ENCODE assay signal across 1 cellular context in the genomic region with DNA sequence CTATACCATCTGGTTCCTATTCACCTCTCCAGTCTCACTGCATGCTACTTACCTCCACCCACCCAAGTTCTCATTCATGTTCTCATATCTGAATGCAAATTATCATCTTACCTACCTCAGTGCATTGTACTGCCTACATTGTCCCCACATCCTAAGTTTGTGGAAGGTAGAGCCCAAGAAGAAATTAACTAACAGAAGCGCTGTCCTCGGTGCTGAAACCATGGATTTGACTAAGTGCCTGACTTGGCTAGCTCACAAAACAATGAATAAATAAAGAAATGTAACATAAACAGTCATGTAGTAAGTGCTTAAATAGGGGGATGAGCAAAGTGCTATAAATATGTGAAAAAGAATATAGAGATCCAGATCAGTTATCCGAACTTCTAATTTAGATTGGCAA.
A peak's percentile ranks its signal among the peaks of the same experiment; 100 is the strongest.
TF ChIP-seq lines count a peak whose summit lies in the region.

No MANE protein-coding gene starts in this region.

TF ChIP-seq in HepG2, 621 proteins besides CTCF, POLR2A, EP300 and RAD21 (continued from another document):
- TF ChIP-seq, protein P1, sequence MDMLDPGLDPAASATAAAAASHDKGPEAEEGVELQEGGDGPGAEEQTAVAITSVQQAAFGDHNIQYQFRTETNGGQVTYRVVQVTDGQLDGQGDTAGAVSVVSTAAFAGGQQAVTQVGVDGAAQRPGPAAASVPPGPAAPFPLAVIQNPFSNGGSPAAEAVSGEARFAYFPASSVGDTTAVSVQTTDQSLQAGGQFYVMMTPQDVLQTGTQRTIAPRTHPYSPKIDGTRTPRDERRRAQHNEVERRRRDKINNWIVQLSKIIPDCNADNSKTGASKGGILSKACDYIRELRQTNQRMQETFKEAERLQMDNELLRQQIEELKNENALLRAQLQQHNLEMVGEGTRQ (IDR thresholded peaks at IDR 0.05; ENCODE audit: low read depth, low read length) = no peak
- TF ChIP-seq, protein P1 (CRISPR knock-in tag; IDR thresholded peaks at IDR 0.05; ENCODE audit: borderline replicate concordance) = no peak
- peak; percentile 65; the same call in 1 of the 2 replicates for TF ChIP-seq MIXL1 (CRISPR knock-in tag; IDR thresholded peaks at IDR 0.05)
- no peak for TF ChIP-seq ZNF160 (CRISPR knock-in tag; IDR thresholded peaks at IDR 0.05)
- no peak for TF ChIP-seq CAMTA2 (CRISPR knock-in tag; IDR thresholded peaks at IDR 0.05; ENCODE audit: borderline replicate concordance)
- TF ChIP-seq KAT7 (CRISPR knock-in tag; IDR thresholded peaks at IDR 0.05; ENCODE audit: borderline replicate concordance) = no peak
- peak; percentile 97 for TF ChIP-seq MIER2 (CRISPR knock-in tag; IDR thresholded peaks at IDR 0.05)
- TF ChIP-seq, protein P2, sequence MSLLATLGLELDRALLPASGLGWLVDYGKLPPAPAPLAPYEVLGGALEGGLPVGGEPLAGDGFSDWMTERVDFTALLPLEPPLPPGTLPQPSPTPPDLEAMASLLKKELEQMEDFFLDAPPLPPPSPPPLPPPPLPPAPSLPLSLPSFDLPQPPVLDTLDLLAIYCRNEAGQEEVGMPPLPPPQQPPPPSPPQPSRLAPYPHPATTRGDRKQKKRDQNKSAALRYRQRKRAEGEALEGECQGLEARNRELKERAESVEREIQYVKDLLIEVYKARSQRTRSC (CRISPR knock-in tag; IDR thresholded peaks at IDR 0.05; ENCODE audit: low read depth) = no peak
- TF ChIP-seq CEBPG (CRISPR knock-in tag; IDR thresholded peaks at IDR 0.05) = no peak
- TF ChIP-seq HNRNPH1 (optimal IDR thresholded peaks at IDR 0.05; ENCODE audit: low read depth, low read length) = no peak
- peak; percentile 79; the same call in 1 of the 2 replicates for TF ChIP-seq WIZ (CRISPR knock-in tag; IDR thresholded peaks at IDR 0.05)
- 0 out of 2 replicates have a peak, but pooled peaks have one; percentile 33 for TF ChIP-seq ZSCAN12 (CRISPR knock-in tag; IDR thresholded peaks at IDR 0.05)
- TF ChIP-seq, protein P3, sequence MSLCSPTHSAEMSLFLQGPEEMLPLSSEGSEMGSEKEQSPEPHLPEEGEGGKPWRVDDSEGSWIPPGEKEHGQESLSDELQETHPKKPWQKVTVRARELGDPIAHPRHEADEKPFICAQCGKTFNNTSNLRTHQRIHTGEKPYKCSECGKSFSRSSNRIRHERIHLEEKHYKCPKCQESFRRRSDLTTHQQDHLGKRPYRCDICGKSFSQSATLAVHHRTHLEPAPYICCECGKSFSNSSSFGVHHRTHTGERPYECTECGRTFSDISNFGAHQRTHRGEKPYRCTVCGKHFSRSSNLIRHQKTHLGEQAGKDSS (CRISPR knock-in tag; IDR thresholded peaks at IDR 0.05; ENCODE audit: borderline replicate concordance, low read depth) = no peak
- TF ChIP-seq TCF7L2 (IDR thresholded peaks at IDR 0.05; ENCODE audit: low read depth, low read length) = no peak
